In the genomic region with DNA sequence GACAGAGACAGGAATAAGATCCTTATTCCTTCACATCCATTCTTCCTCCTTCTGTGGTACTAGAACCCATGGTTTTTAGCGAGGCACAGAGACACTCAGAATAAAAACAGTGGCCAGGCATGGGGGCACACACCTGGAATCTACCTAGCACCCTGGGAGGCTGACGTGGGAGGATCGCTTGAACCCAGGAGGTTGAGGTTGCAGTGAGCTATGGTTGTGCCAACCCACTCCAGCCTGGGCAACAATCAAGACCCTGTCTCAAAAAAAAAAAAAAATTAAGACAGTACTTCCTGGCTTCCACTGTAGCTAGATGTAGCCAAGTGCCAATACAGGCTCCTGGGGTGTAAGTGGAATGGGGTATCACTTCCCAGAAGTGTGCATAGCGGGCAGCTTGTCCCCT, we compare ENCODE assay signal across 26 cellular contexts. TPM values are rescaled to one million over a fixed set of nuclear protein-coding genes. Genes with fewer than 3 reads are reported as not detected.
"Had no signal": no experiment of that assay in that cellular context is flagged by ENCODE, and none has a peak within 500 bp of the region (broad histone marks: within the 10 kb centered on the region; RNA-seq: fewer than 3 reads in every experiment).

No MANE protein-coding gene starts in this region.

- H3K27me3 ChIP-seq: MG63, SJSA1 had no signal

- H3K4me3 ChIP-seq: MG63, SJSA1 had no signal

- H3K9me3 ChIP-seq: MG63, SJSA1, SK-N-SH had no signal

- FAIRE-seq: HTR-8/SVneo, RCC 7860 had no signal

- H3K4me1 ChIP-seq: SJSA1 had no signal

- H3K9ac ChIP-seq: SK-N-SH had no signal

- H3K27ac ChIP-seq: HL-60, SJSA1 had no signal

- DNase-seq: Karpas-422, KG1, MG63, NCI-H1092, NCI-H1105 treated with DMSO at 0.1 percent for 48 hours, NCI-H1417 treated with DMSO at 0.1 percent for 48 hours, NCI-H146, NCI-H1694 treated with DMSO at 0.1 percent for 48 hours, NCI-H1930, NCI-H2081, NCI-H2107, NCI-H2227 treated with DMSO at 0.1 percent for 48 hours, NCI-H446, NCI-H510A, NCI-H524 treated with DMSO at 0.1 percent for 48 hours, NCI-H69, NCI-H774, Right ventricle myocardium superior, RPMI8226, SIG-M5, SK-N-SH, SW 1271 had no signal

- H3K4me2 ChIP-seq: SK-N-SH had no signal

RNA-seq across cellular contexts. Expression of a gene that starts 35.4 kb away (rescaled TPM):
- total RNA-seq: Right ventricle myocardium superior, SJSA1 had no signal
- polyA plus RNA-seq: SK-N-SH had no signal
